In genomic region chr5:127111112-127111511, GRCh38 we compare ENCODE assay signal across 20 cellular contexts. TPM values are rescaled to one million over a fixed set of nuclear protein-coding genes. Genes with fewer than 3 reads are reported as not detected.
A peak's percentile ranks its signal among the peaks of the same experiment; 100 is the strongest.
DNase-seq lines count a peak whose midpoint lies in the region; ATAC-seq, FAIRE-seq and TF ChIP-seq lines count a peak whose summit lies in the region.
"Had no signal": no experiment of that assay in that cellular context is flagged by ENCODE, and none has a peak within 500 bp of the region (broad histone marks: within the 10 kb centered on the region; RNA-seq: fewer than 3 reads in every experiment).

No MANE protein-coding gene starts in this region.

- no peak overlapping the region for H3K27ac ChIP-seq in astrocyte (ENCODE audit: low read depth, low read length)
- no peak overlapping the region for H3K27ac ChIP-seq in WERI-Rb-1
- H3K27ac ChIP-seq: gastroesophageal sphincter, parathyroid adenoma, SJCRH30, thoracic aorta had no signal

- H3K4me3 Mint-ChIP-seq in astrocyte (ENCODE audit: unreplicated experiment): no peak overlapping the region

- H3K27me3 Mint-ChIP-seq in astrocyte (ENCODE audit: low read depth, unreplicated experiment): peaks cover 3% of the 10 kb centered on the region

- H2AFZ ChIP-seq in astrocyte (ENCODE audit: low read depth, low read length): no peak overlapping the region
- H2AFZ ChIP-seq: parathyroid adenoma had no signal

- no peak overlapping the region for H3K4me3 ChIP-seq in astrocyte (ENCODE audit: insufficient read depth, low read depth, low read length)
- H3K4me3 ChIP-seq in WERI-Rb-1 (ENCODE audit: low read depth, low read length): no peak overlapping the region
- H3K4me3 ChIP-seq: gastroesophageal sphincter, SJCRH30, thoracic aorta had no signal

- H3K36me3 ChIP-seq in astrocyte (ENCODE audit: insufficient read depth, low read length) (no peaks in the 10 kb centered on the region), WERI-Rb-1 (no peaks in the 10 kb centered on the region)
- H3K36me3 ChIP-seq: gastroesophageal sphincter, SJCRH30, thoracic aorta had no signal

- DNase-seq in astrocyte (ENCODE audit: low read depth) (no peak), WERI-Rb-1 (no peak), NCI-H2029 (lab: John Stamatoyannopoulos, UW) (no peak), T1000 (lab: John Stamatoyannopoulos, UW) (no peak)
- DNase-seq: activated naive CD4-positive, alpha-beta T cell treated with Interleukin-2 at 50 U/mL for 16 hours; aorta; COR-L47; HCEC 1CT; NCI-H1694 treated with DMSO at 0.1 percent for 48 hours; NCI-H446; SJCRH30; stimulated activated CD4-positive, alpha-beta T cell treated with anti-CD3 and anti-CD28 coated beads, Interleukin-4, amount 100 ng/mL, for 1 hour; stimulated activated CD8-positive, alpha-beta memory T cell treated with anti-CD3 and anti-CD28 coated beads, Interleukin-4, amount 100 ng/mL, for 48 hours had no signal

- H3K27me3 ChIP-seq in astrocyte (ENCODE audit: insufficient read depth, low read length): no peaks in the 10 kb centered on the region
- H3K27me3 ChIP-seq in WERI-Rb-1 (ENCODE audit: insufficient read depth, low read depth, severe bottlenecking): no peaks in the 10 kb centered on the region
- H3K27me3 ChIP-seq: gastroesophageal sphincter, SJCRH30 had no signal

- H3K27ac Mint-ChIP-seq in astrocyte (ENCODE audit: unreplicated experiment): peak overlapping the region; percentile 94

- FAIRE-seq in astrocyte (lab: Jason Lieb, UNC): no peak
- FAIRE-seq: colon had no signal

- H3K79me2 ChIP-seq in astrocyte (ENCODE audit: insufficient read depth, low read length): no peaks in the 10 kb centered on the region
- H3K79me2 ChIP-seq: parathyroid adenoma had no signal

- TF ChIP-seq CTCF in astrocyte (IDR thresholded peaks at IDR 0.05; ENCODE audit: insufficient read depth, low read depth, low read length) (no peak), WERI-Rb-1 (IDR thresholded peaks at IDR 0.05; ENCODE audit: low read depth, low read length) (no peak)

- peaks cover 7% of the 10 kb centered on the region for H3K36me3 Mint-ChIP-seq in astrocyte (ENCODE audit: low read depth, unreplicated experiment)

- H3K4me1 Mint-ChIP-seq in astrocyte (ENCODE audit: low read depth, unreplicated experiment): no peaks in the 10 kb centered on the region

- H3K9me3 Mint-ChIP-seq in astrocyte (ENCODE audit: unreplicated experiment): peaks cover 24% of the 10 kb centered on the region

- no peak overlapping the region for H3K4me2 ChIP-seq in astrocyte (ENCODE audit: low read length)

- ATAC-seq in GM18870 (IDR thresholded peaks at IDR 0.05; ENCODE audit: unreplicated experiment): peak; percentile 87
- peak; percentile 77 for ATAC-seq in GM21576 (IDR thresholded peaks at IDR 0.05; ENCODE audit: unreplicated experiment)
- ATAC-seq in HG03354 (IDR thresholded peaks at IDR 0.05; ENCODE audit: poor library complexity, severe bottlenecking, unreplicated experiment): peak; percentile 82
- ATAC-seq: gastroesophageal sphincter had no signal

- H3K4me1 ChIP-seq in astrocyte (ENCODE audit: insufficient read depth, low read length): no peaks in the 10 kb centered on the region
- H3K4me1 ChIP-seq: gastroesophageal sphincter, parathyroid adenoma, SJCRH30 had no signal

- peaks cover 2% of the 10 kb centered on the region for H3K9me3 ChIP-seq in astrocyte (ENCODE audit: insufficient read depth, low read depth, low read length)
- H3K9me3 ChIP-seq in WERI-Rb-1 (ENCODE audit: severe bottlenecking): peaks cover 18% of the 10 kb centered on the region
- H3K9me3 ChIP-seq: SJCRH30, thoracic aorta had no signal

- no peaks in the 10 kb centered on the region for H4K20me1 ChIP-seq in astrocyte (ENCODE audit: insufficient read depth, low read length)

- H3K9ac ChIP-seq in astrocyte (ENCODE audit: low read length): no peak overlapping the region
- H3K9ac ChIP-seq: parathyroid adenoma had no signal

RNA-seq across cellular contexts. Expression of gene C5orf63, which starts 37.8 kb away (rescaled TPM):
- total RNA-seq in astrocyte: 0.36 and 1.6 TPM in 2 replicates
